Comparison of ENCODE assay signal across 8 cellular contexts in the genomic region with DNA sequence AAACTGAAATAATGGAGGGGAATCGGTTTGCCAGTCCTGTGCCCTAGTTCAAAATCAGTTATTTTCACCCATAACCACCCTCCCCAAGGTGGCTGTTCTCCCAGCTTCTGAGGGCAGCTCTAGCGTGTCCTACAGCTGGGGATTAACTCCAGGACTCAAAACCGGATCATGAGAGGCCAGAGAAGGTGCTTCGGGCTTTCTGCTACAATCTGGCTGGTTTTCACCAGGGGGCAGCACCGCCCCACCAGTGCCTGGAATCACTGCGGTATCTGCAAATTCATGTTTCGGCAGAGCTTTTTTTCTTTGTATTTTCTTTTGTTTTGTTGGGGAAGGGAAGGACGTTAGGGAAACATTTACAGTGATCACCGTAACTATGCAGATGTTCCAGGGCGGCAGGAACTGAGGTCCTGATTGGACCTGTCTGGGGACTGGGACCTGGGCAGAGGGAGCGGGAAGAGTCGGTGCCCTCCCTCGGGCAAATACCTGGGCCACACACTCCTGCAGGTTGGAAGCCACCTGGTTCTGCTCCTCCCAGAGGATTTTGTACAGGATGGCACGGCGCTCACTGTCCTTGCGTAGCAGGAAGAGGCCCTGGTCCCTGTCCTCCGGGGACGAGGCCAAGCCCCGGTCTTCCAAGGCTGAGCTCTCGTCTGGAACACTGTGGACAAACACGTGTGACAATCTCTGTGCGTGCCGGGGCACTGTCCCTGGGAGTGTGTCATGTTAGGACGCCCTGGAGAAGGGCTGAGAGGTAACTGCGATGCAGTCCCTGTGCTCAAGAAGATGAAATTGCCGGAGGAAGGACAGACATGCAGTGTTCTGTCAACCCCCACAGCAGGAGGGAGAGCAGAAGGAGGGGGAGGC. TPM values are rescaled to one million over a fixed set of nuclear protein-coding genes. Genes with fewer than 3 reads are reported as not detected.
DNase-seq lines count a peak whose midpoint lies in the region; ATAC-seq and TF ChIP-seq lines count a peak whose summit lies in the region.

No MANE protein-coding gene starts in this region.

- H3K9me3 Mint-ChIP-seq in activated CD8-positive, alpha-beta T cell treated with anti-CD3 and anti-CD28 coated beads for 36 hours = no peaks in the 10 kb centered on the region

- CTCF ChIA-PET in activated CD8-positive, alpha-beta T cell treated with anti-CD3 and anti-CD28 coated beads for 36 hours (lab: Charles Lee) = interaction anchor here (0.6 to 2.5 kb wide), 19 partner anchors 9 to 743 kb away, joined by 3 to 10 read pairs (median 4); a partner anchor contains a TSS

- POLR2A ChIA-PET in activated CD8-positive, alpha-beta T cell treated with anti-CD3 and anti-CD28 coated beads for 36 hours (lab: Charles Lee) = no interaction called here

- intact Hi-C loops in activated CD8-positive, alpha-beta T cell treated with anti-CD3 and anti-CD28 coated beads for 36 hours (cut with micrococcal nuclease) = loop anchor here (5.0 kb wide), 1 partner anchor 145 kb away; a partner anchor contains a TSS

- H3K4me1 Mint-ChIP-seq in activated CD8-positive, alpha-beta T cell treated with anti-CD3 and anti-CD28 coated beads for 36 hours (ENCODE audit: low read depth) = peaks cover 5% of the 10 kb centered on the region

- DNase-seq in NCI-H2029 (lab: John Stamatoyannopoulos, UW) (peak; percentile 13), NCI-H2029 treated with DMSO at 0.1 percent for 48 hours (lab: John Stamatoyannopoulos, UW) (no peak), NCI-H524 treated with DMSO at 0.1 percent for 48 hours (lab: John Stamatoyannopoulos, UW) (peak; percentile 44), lung microvascular endothelial cell (ENCODE audit: low read depth in 2 of 2) (peak; percentile 66 to 80)
- DNase-seq in activated CD8-positive, alpha-beta T cell treated with anti-CD3 and anti-CD28 coated beads for 36 hours = peak; percentile 81
- DNase-seq in effector CD4-positive, alpha-beta T cell = peak; percentile 52
- DNase-seq in stimulated activated CD4-positive, alpha-beta T cell treated with anti-CD3 and anti-CD28 coated beads, TNF-alpha, amount 100 ng/mL, for 4 hours (ENCODE audit: low read depth in 3 of 3) = peak; percentile 24 to 33 (median 28)

- TF ChIP-seq CTCF in activated CD8-positive, alpha-beta T cell treated with anti-CD3 and anti-CD28 coated beads for 36 hours (IDR thresholded peaks at IDR 0.05) = peak; percentile 72

- peak; percentile 71 for ATAC-seq in HG03039 (IDR thresholded peaks at IDR 0.05; ENCODE audit: unreplicated experiment)
- peak; percentile 92 for ATAC-seq in activated CD8-positive, alpha-beta T cell treated with anti-CD3 and anti-CD28 coated beads for 36 hours

- peak overlapping the region; percentile 46 for H3K27ac Mint-ChIP-seq in activated CD8-positive, alpha-beta T cell treated with anti-CD3 and anti-CD28 coated beads for 36 hours

- H3K27me3 Mint-ChIP-seq in activated CD8-positive, alpha-beta T cell treated with anti-CD3 and anti-CD28 coated beads for 36 hours = no peaks in the 10 kb centered on the region

- H3K4me3 Mint-ChIP-seq in activated CD8-positive, alpha-beta T cell treated with anti-CD3 and anti-CD28 coated beads for 36 hours = peak overlapping the region; percentile 78

- no peaks in the 10 kb centered on the region for H3K36me3 Mint-ChIP-seq in activated CD8-positive, alpha-beta T cell treated with anti-CD3 and anti-CD28 coated beads for 36 hours (ENCODE audit: low read depth)

RNA-seq across cellular contexts. Expression of a gene that starts 28.7 kb away (rescaled TPM):
- total RNA-seq in activated CD8-positive, alpha-beta T cell treated with anti-CD3 and anti-CD28 coated beads for 36 hours = 100 to 1,000 TPM; 259 to 261 TPM
- total RNA-seq in lung microvascular endothelial cell = 54.8 and 63.4 TPM in 2 replicates
